8 cellular contexts compared by ENCODE assay signal in the genomic region with DNA sequence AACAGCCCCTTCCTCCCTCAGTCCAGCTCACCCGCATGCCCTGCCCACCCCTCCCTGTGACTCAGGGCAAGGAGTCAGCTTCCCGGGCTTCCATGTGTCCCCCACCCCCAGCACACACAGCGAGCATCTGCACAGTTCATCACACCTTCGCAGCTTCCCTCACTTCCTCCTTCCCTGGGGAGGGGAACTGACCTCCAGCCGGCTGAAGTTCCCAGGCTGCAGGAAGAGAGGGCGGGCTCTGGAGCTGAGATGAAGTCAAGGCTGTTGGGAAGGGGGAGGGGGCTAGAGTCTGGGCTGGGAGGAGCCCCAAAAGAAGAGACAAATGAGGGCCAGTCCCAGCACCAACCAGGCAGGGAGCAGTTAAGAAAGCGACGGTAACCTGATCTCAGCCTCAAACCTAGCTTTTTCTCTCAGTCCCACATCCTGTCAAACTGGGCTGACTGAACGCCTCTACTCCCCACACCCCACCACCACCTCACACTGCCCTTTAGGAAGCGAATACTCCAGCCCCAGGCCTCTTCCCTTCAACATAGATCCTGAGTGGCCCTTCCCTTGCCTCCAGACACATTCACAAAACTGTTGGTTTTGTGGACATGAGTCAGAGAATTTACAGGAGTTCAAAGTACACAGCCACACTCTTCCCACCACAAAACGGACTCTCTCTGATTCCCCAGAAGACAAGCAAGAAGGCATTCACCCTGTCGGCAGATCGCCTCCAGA. TPM values are rescaled to one million over a fixed set of nuclear protein-coding genes. Genes with fewer than 3 reads are reported as not detected.
DNase-seq lines count a peak whose midpoint lies in the region; ATAC-seq, FAIRE-seq and TF ChIP-seq lines count a peak whose summit lies in the region.

No MANE protein-coding gene starts in this region.

- H3K27me3 Mint-ChIP-seq in T-cell (no peaks in the 10 kb centered on the region), chondrocyte (ENCODE audit: low read depth) (no peaks in the 10 kb centered on the region)

- POLR2A ChIA-PET in A549 (lab: Yijun Ruan, JAX) (interaction anchor here (0.6 to 1.7 kb wide), 8 partner anchors 9 to 314 kb away, joined by 3 to 9 read pairs (median 4); a partner anchor contains a TSS), GM10248 (lab: Yijun Ruan, JAX) (interaction anchor here (0.6 to 1.7 kb wide), 6 partner anchors 10 to 311 kb away, joined by 4 to 9 read pairs (median 5); a partner anchor contains a TSS), HEK293 (lab: Yijun Ruan, JAX) (interaction anchor here (0.5 to 9.8 kb wide), 12 partner anchors 9 to 314 kb away, joined by 3 to 91 read pairs (median 4); a partner anchor contains a TSS), T-cell (lab: Charles Lee) (interaction anchor here in 1 of 2 donors (0.6 kb wide), 1 partner anchor 250 kb away, joined by 3 read pairs; no protein-coding TSS in a partner anchor)

- TF ChIP-seq CTCF in A549 (IDR thresholded peaks at IDR 0.05), result no peak
- no peak for TF ChIP-seq CTCF in GM10248 (IDR thresholded peaks at IDR 0.05; ENCODE audit: control extremely low read depth, extremely low read depth, low read depth, missing control alignments)
- TF ChIP-seq CTCF in HEK293 (tag by site-specific recombination; IDR thresholded peaks at IDR 0.05), result no peak
- no peak for TF ChIP-seq CTCF in chondrocyte (IDR thresholded peaks at IDR 0.05)
- no peak for TF ChIP-seq CTCF in kidney (IDR thresholded peaks at IDR 0.05; ENCODE audit: borderline replicate concordance, extremely low read depth, insufficient read depth)

- H3K4me2 ChIP-seq in A549, result peak overlapping the region; percentile 94

- H3K4me1 Mint-ChIP-seq in T-cell, result peaks cover 53 to 67% (median 54%) of the 10 kb centered on the region in 3 donors
- peaks cover 67% of the 10 kb centered on the region for H3K4me1 Mint-ChIP-seq in chondrocyte (ENCODE audit: low read depth)

- H3K27ac ChIP-seq in A549 (peak overlapping the region; percentile 98 to 100), HEK293 (ENCODE audit: extremely low read depth, low read depth, low read length) (peak overlapping the region; percentile 79), kidney (ENCODE audit: low read depth in 2 of 2, low read length in 2 of 2) (peak overlapping the region; percentile 92 to 96)

- intact Hi-C loops in kidney (cut with DNase I), result no loop called here

- TF ChIP-seq POLR2A in A549 (IDR thresholded peaks at IDR 0.05; ENCODE audit: low read length), result peak; percentile 44

- H3K4me3 ChIP-seq in A549 (peak overlapping the region; percentile 99), HEK293 (ENCODE audit: low read depth, low read length) (peak overlapping the region; percentile 80), kidney (ENCODE audit: low read length in 2 of 2) (peak overlapping the region; percentile 61 to 84)

- H3K27ac Mint-ChIP-seq in T-cell (peak overlapping the region; percentile 79 to 82), chondrocyte (ENCODE audit: unreplicated experiment) (peak overlapping the region; percentile 90)

- TF ChIP-seq EP300 in A549 (IDR thresholded peaks at IDR 0.05), result no peak

- no peaks in the 10 kb centered on the region for H3K9me3 ChIP-seq in A549
- H3K9me3 ChIP-seq in HEK293 (ENCODE audit: control insufficient read depth, insufficient read depth, low read depth, low read length), result no peaks in the 10 kb centered on the region
- H3K9me3 ChIP-seq in kidney (ENCODE audit: control insufficient read depth in 1 of 2, low read length in 2 of 2), result no peaks in the 10 kb centered on the region

- WGBS in A549 (ENCODE audit: missing lambda C conversion rate), result 0% methylated on average over 11 of the region's 13 CpGs

- H3K4me3 Mint-ChIP-seq in T-cell, result peak overlapping the region; percentile 61 to 74 (median 69)
- H3K4me3 Mint-ChIP-seq in chondrocyte (ENCODE audit: unreplicated experiment), result peak overlapping the region; percentile 71

- no peak for TF ChIP-seq RAD21 in A549 (conservative IDR thresholded peaks at IDR 0.05 in 1 of 2, IDR thresholded peaks at IDR 0.05 in 1 of 2)

- FAIRE-seq in A549 (lab: Jason Lieb, UNC) (no peak), kidney (lab: Jason Lieb, UNC) (no peak)

- ATAC-seq in A549, result peak; percentile 58 to 79
- ATAC-seq in T-cell (replicated peaks in 1 of 4), result peak; percentile 67 to 77 (median 70)

- peak; percentile 84 to 88 for DNase-seq in A549 (ENCODE audit: low read depth in 1 of 2, low spot score in 1 of 2)
- DNase-seq in GM10248 (ENCODE audit: extremely low spot score), result peak; percentile 87
- DNase-seq in M059J (ENCODE audit: low read depth), result peak; percentile 99
- peak in 26 of 34 experiments; percentile 22 to 60 (median 43) for DNase-seq in T-cell
- no peak for DNase-seq in chondrocyte (ENCODE audit: low spot score)
- peak; percentile 96 for DNase-seq in kidney
- DNase-seq in stimulated activated CD8-positive, alpha-beta memory T cell treated with anti-CD3 and anti-CD28 coated beads, Interleukin-12 subunit alpha, Interleukin-12 subunit beta, amount 100 ng/mL, for 4 hours (ENCODE audit: low read depth), result peak; percentile 25

- H3K36me3 ChIP-seq in HEK293 (ENCODE audit: control insufficient read depth in 2 of 2, insufficient read depth in 1 of 2, low read length in 2 of 2), result peaks cover 0 to 39% of the 10 kb centered on the region in 2 experiments; a peak in 1 of 3 replicates
- H3K36me3 ChIP-seq in kidney (ENCODE audit: control insufficient read depth in 1 of 2, insufficient read depth in 2 of 2, low read length in 2 of 2), result peaks cover 6 to 26% of the 10 kb centered on the region in 2 donors

- H3K9me3 Mint-ChIP-seq in T-cell, result no peaks in the 10 kb centered on the region
- no peaks in the 10 kb centered on the region for H3K9me3 Mint-ChIP-seq in chondrocyte (ENCODE audit: low read depth)

- H3K9ac ChIP-seq in kidney (ENCODE audit: low read length in 2 of 2), result peak overlapping the region; percentile 84 to 92

- H3K4me1 ChIP-seq in A549, result peaks cover 54% of the 10 kb centered on the region
- H3K4me1 ChIP-seq in HEK293 (ENCODE audit: control insufficient read depth, insufficient read depth, low read length), result peaks cover 17% of the 10 kb centered on the region
- peaks cover 41 to 56% of the 10 kb centered on the region in 2 donors for H3K4me1 ChIP-seq in kidney (ENCODE audit: control insufficient read depth in 1 of 2, insufficient read depth in 1 of 2, low read depth in 1 of 2, low read length in 2 of 2)

- H3K36me3 Mint-ChIP-seq in T-cell (no peaks in the 10 kb centered on the region), chondrocyte (ENCODE audit: low read depth) (peaks cover 11% of the 10 kb centered on the region)

- CTCF ChIA-PET in A549 (lab: Yijun Ruan, JAX) (interaction anchor here (0.6 to 2.9 kb wide), 6 partner anchors 10 to 336 kb away, joined by 3 to 18 read pairs (median 4); a partner anchor contains a TSS), GM10248 (lab: Yijun Ruan, JAX) (interaction anchor here (0.9 to 2.8 kb wide), 12 partner anchors 9 to 368 kb away, joined by 3 to 18 read pairs (median 5); a partner anchor contains a TSS), HEK293 (lab: Yijun Ruan, JAX) (interaction anchor here (0.7 to 2.1 kb wide), 7 partner anchors 31 to 368 kb away, joined by 3 to 5 read pairs (median 5); a partner anchor contains a TSS), T-cell (lab: Charles Lee) (interaction anchor here (0.6 to 1.6 kb wide), 5 partner anchors 11 to 315 kb away, joined by 3 to 17 read pairs (median 4); a partner anchor contains a TSS)

TF ChIP-seq in A549, 52 proteins besides CTCF, POLR2A, EP300 and RAD21 (continues in another document):
- TF ChIP-seq CBX2 (IDR thresholded peaks at IDR 0.05; ENCODE audit: borderline replicate concordance, low read depth), result no peak
- TF ChIP-seq, protein P1, sequence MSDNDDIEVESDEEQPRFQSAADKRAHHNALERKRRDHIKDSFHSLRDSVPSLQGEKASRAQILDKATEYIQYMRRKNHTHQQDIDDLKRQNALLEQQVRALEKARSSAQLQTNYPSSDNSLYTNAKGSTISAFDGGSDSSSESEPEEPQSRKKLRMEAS (IDR thresholded peaks at IDR 0.05), result peak; percentile 81

TF ChIP-seq in HEK293, 187 proteins besides CTCF, POLR2A, EP300 and RAD21 (continues in another document):
- no peak for TF ChIP-seq ZNF202 (tag by site-specific recombination; IDR thresholded peaks at IDR 0.05; ENCODE audit: borderline replicate concordance)
- peak; percentile 90 for TF ChIP-seq SP2 (tag by site-specific recombination; IDR thresholded peaks at IDR 0.05)

RNA-seq across cellular contexts. Expression of a gene that starts 1.9 kb away (rescaled TPM):
- 255 and 321 TPM in 2 replicates for polyA plus RNA-seq in A549 (2011; rRNA removed)
- polyA plus RNA-seq in A549 (2012; cell fraction: cytosol; rRNA removed), result 480 and 593 TPM in 2 replicates
- 262 and 310 TPM in 2 replicates for polyA plus RNA-seq in A549 (2012; cell fraction: nucleus; rRNA removed)
- 278 to 298 TPM (median 296 TPM) in 3 replicates for polyA plus RNA-seq in A549 (2017; fragmentation: RNase III; extraction: RNeasy Plus Mini Kit Qiagen cat#74134 plus additional on column Dnase treatment)
- polyA minus RNA-seq in A549 (2011; rRNA and poly(A)+ RNA removed), result 246 and 323 TPM in 2 replicates
- total RNA-seq in M059J (2014; rRNA removed; shearing (Covaris generic)), result 497 and 506 TPM in 2 replicates
- total RNA-seq in T-cell, result 10 to 100 TPM in 3 of 5 donors, 1 to 10 TPM in 2; 6.0 to 33.2 (median 12.1) TPM
- 303 to 446 TPM (median 444 TPM) in 3 replicates for total RNA-seq in chondrocyte
- 270 TPM for total RNA-seq in kidney
- 501 TPM for polyA plus RNA-seq in kidney (ENCODE audit: insufficient read depth, low read depth, low replicate concordance)

RNA-seq across cellular contexts. Expression of a gene that starts 10.1 kb away (rescaled TPM):
- polyA plus RNA-seq in A549 (2011; rRNA removed), result 0.62 and 0.66 TPM in 2 replicates
- polyA plus RNA-seq in A549 (2012; cell fraction: cytosol; rRNA removed), result 0.79 and 1.0 TPM in 2 replicates
- polyA plus RNA-seq in A549 (2012; cell fraction: nucleus; rRNA removed), result 1.5 TPM in 2 replicates
- polyA plus RNA-seq in A549 (2017; fragmentation: RNase III; extraction: RNeasy Plus Mini Kit Qiagen cat#74134 plus additional on column Dnase treatment), result 0.32 to 0.51 TPM (median 0.33 TPM) in 3 replicates
- 0.21 and 0.58 TPM in 2 replicates for polyA minus RNA-seq in A549 (2011; rRNA and poly(A)+ RNA removed)
- total RNA-seq in M059J (2014; rRNA removed; shearing (Covaris generic)), result 1.3 and 1.5 TPM in 2 replicates
- under 1 TPM; 0.15 to 0.77 (median 0.38) TPM for total RNA-seq in T-cell
- 0.59 to 0.87 TPM (median 0.85 TPM) in 3 replicates for total RNA-seq in chondrocyte
- 2.0 TPM for total RNA-seq in kidney
- polyA plus RNA-seq in kidney (ENCODE audit: insufficient read depth, low read depth, low replicate concordance), result 3.4 TPM

RNA-seq across cellular contexts. Expression of a gene that starts 30.6 kb away (rescaled TPM):
- 27.3 and 28.3 TPM in 2 replicates for polyA plus RNA-seq in A549 (2011; rRNA removed)
- polyA plus RNA-seq in A549 (2012; cell fraction: cytosol; rRNA removed), result 40.0 and 41.3 TPM in 2 replicates
- 198 and 206 TPM in 2 replicates for polyA plus RNA-seq in A549 (2012; cell fraction: nucleus; rRNA removed)
- polyA plus RNA-seq in A549 (2017; fragmentation: RNase III; extraction: RNeasy Plus Mini Kit Qiagen cat#74134 plus additional on column Dnase treatment), result 34.5 to 37.4 TPM (median 37.3 TPM) in 3 replicates
- polyA minus RNA-seq in A549 (2011; rRNA and poly(A)+ RNA removed), result 52.7 and 57.7 TPM in 2 replicates
- total RNA-seq in M059J (2014; rRNA removed; shearing (Covaris generic)), result 51.5 and 96.3 TPM in 2 replicates
- 100 to 1,000 TPM in 1 of 5 donors, 10 to 100 TPM in 4; 71.0 to 103 (median 86.1) TPM for total RNA-seq in T-cell
- 40.8 to 59.6 TPM (median 45.9 TPM) in 3 replicates for total RNA-seq in chondrocyte
- 62.5 TPM for total RNA-seq in kidney
- 60.6 TPM for polyA plus RNA-seq in kidney (ENCODE audit: insufficient read depth, low read depth, low replicate concordance)
